22 cellular contexts compared by ENCODE assay signal in genomic region chr3:56969851-56970250, GRCh38.
DNase-seq lines count a peak whose midpoint lies in the region; ATAC-seq and TF ChIP-seq lines count a peak whose summit lies in the region.
"Had no signal": no experiment of that assay in that cellular context is flagged by ENCODE, and none has a peak within 500 bp of the region (broad histone marks: within the 10 kb centered on the region; RNA-seq: fewer than 3 reads in every experiment).

No MANE protein-coding gene starts in this region.

- H3K4me1 ChIP-seq in effector memory CD4-positive, alpha-beta T cell (ENCODE audit: control insufficient read depth, insufficient read depth, low read length, poor library complexity, severe bottlenecking): no peaks in the 10 kb centered on the region
- H3K4me1 ChIP-seq in SK-N-SH (ENCODE audit: control insufficient read depth in 1 of 2, insufficient read depth in 2 of 2, low read depth in 1 of 2, low read length in 1 of 2): peaks cover 0 to 5% of the 10 kb centered on the region in 2 experiments; a peak in 1 of 4 replicates
- H3K4me1 ChIP-seq in mucosa of descending colon (ENCODE audit: low read depth): no peaks in the 10 kb centered on the region
- H3K4me1 ChIP-seq: A549, BE2C, Peyer's patch, SJCRH30 had no signal

- H3K9me3 ChIP-seq in effector memory CD4-positive, alpha-beta T cell (ENCODE audit: control insufficient read depth, low read length): no peaks in the 10 kb centered on the region
- H3K9me3 ChIP-seq in SK-N-SH (no peaks in the 10 kb centered on the region), mucosa of descending colon (no peaks in the 10 kb centered on the region)
- H3K9me3 ChIP-seq: A549, BE2C, Peyer's patch, SJCRH30 had no signal

- no peaks in the 10 kb centered on the region for H3K36me3 Mint-ChIP-seq in nephron (ENCODE audit: low read depth)
- H3K36me3 Mint-ChIP-seq: CD4-positive, CD25-positive, alpha-beta regulatory T cell had no signal

- no peak overlapping the region for H3K4me3 ChIP-seq in effector memory CD4-positive, alpha-beta T cell (ENCODE audit: insufficient read depth, low read depth, low read length, poor library complexity, severe bottlenecking)
- no peak overlapping the region for H3K4me3 ChIP-seq in SK-N-SH (ENCODE audit: low read depth in 2 of 2, low read length in 1 of 2)
- H3K4me3 ChIP-seq in mucosa of descending colon: no peak overlapping the region
- H3K4me3 ChIP-seq: A549, Peyer's patch, SJCRH30 had no signal

- ATAC-seq in GM18868 (IDR thresholded peaks at IDR 0.05; ENCODE audit: unreplicated experiment) (no peak), mucosa of descending colon (no peak)
- ATAC-seq: A549 had no signal

- intact Hi-C loops in mucosa of descending colon (cut with DNase I, micrococcal nuclease): no loop called here

- H3K4me2 ChIP-seq in SK-N-SH: no peak overlapping the region
- H3K4me2 ChIP-seq: A549 had no signal

- no peaks in the 10 kb centered on the region for H3K9me3 Mint-ChIP-seq in nephron

- H3K4me1 Mint-ChIP-seq in nephron: peaks cover 42% of the 10 kb centered on the region
- H3K4me1 Mint-ChIP-seq: CD4-positive, CD25-positive, alpha-beta regulatory T cell had no signal

- H3K4me3 Mint-ChIP-seq in nephron: no peak overlapping the region
- H3K4me3 Mint-ChIP-seq: CD4-positive, CD25-positive, alpha-beta regulatory T cell had no signal

- no peaks in the 10 kb centered on the region for H3F3A ChIP-seq in SK-N-SH (replicated peaks; ENCODE audit: insufficient read depth)

- WGBS in SK-N-SH (ENCODE audit: low lambda C conversion rate): 58% methylated on average over 1 of the region's 1 CpG

- no peak for TF ChIP-seq RAD21 in SK-N-SH (IDR thresholded peaks at IDR 0.05; ENCODE audit: low read length)

- POLR2A ChIA-PET in SK-N-SH (lab: Yijun Ruan, JAX): no interaction called here

- TF ChIP-seq EP300 in SK-N-SH (IDR thresholded peaks at IDR 0.05; ENCODE audit: borderline replicate concordance in 1 of 2, low read depth in 1 of 2, low read length in 1 of 2): no peak

- peak overlapping the region; percentile 87 to 94 (median 89) for H3K27ac Mint-ChIP-seq in nephron

- H3K27ac ChIP-seq in effector memory CD4-positive, alpha-beta T cell (ENCODE audit: insufficient read depth, low read length, poor library complexity, severe bottlenecking): no peak overlapping the region
- H3K27ac ChIP-seq in SK-N-SH (ENCODE audit: low read depth in 2 of 2, low read length in 1 of 2): no peak overlapping the region
- H3K27ac ChIP-seq: A549, Peyer's patch, SJCRH30 had no signal

- DNase-seq in EL: peak; percentile 34
- peak; percentile 70 for DNase-seq in NCI-H226
- peak; percentile 18 for DNase-seq in astrocyte of the hippocampus (ENCODE audit: low read depth, low spot score)
- DNase-seq in effector memory CD4-positive, alpha-beta T cell: no peak
- DNase-seq in SK-N-SH: no peak
- DNase-seq in mucosa of descending colon: no peak
- DNase-seq: BE2C; CD4-positive, CD25-positive, alpha-beta regulatory T cell; COR-L47; GF-D8; H7; KG1; NCI-H1092 treated with DMSO at 0.1 percent for 48 hours; NCI-H1436 treated with DMSO at 0.1 percent for 48 hours; NCI-H2029; NCI-H774; NK-92 treated with Interleukin-12 subunit alpha and Interleukin-12 subunit beta, amount 100 ng/mL, for 24 hours; Peyer's patch; SJCRH30 had no signal

- TF ChIP-seq CTCF in nephron (IDR thresholded peaks at IDR 0.05; ENCODE audit: unreplicated experiment in 3 of 3): no peak
- no peak for TF ChIP-seq CTCF in SK-N-SH (IDR thresholded peaks at IDR 0.05)
- TF ChIP-seq CTCF in mucosa of descending colon (IDR thresholded peaks at IDR 0.05): no peak

- no peak overlapping the region for H3K9ac ChIP-seq in SK-N-SH

- no peaks in the 10 kb centered on the region for H3K27me3 ChIP-seq in effector memory CD4-positive, alpha-beta T cell (replicated peaks; ENCODE audit: control insufficient read depth, insufficient read depth, low read length, poor library complexity, severe bottlenecking)
- H3K27me3 ChIP-seq in SK-N-SH (ENCODE audit: insufficient read depth): no peaks in the 10 kb centered on the region
- H3K27me3 ChIP-seq: BE2C, Peyer's patch, SJCRH30 had no signal

- H3K27me3 Mint-ChIP-seq in nephron (ENCODE audit: low read depth): no peaks in the 10 kb centered on the region

- no peaks in the 10 kb centered on the region for H3K36me3 ChIP-seq in effector memory CD4-positive, alpha-beta T cell (ENCODE audit: control insufficient read depth, insufficient read depth, low read length)
- no peaks in the 10 kb centered on the region for H3K36me3 ChIP-seq in SK-N-SH (replicated peaks in 1 of 2; ENCODE audit: control insufficient read depth in 1 of 2, insufficient read depth in 2 of 2, low read length in 1 of 2)
- H3K36me3 ChIP-seq in mucosa of descending colon (ENCODE audit: low read depth): no peaks in the 10 kb centered on the region
- H3K36me3 ChIP-seq: BE2C, Peyer's patch, SJCRH30 had no signal

- no peaks in the 10 kb centered on the region for H4K20me1 ChIP-seq in SK-N-SH (ENCODE audit: insufficient read depth)

- no peaks in the 10 kb centered on the region for H3K9me2 ChIP-seq in SK-N-SH

- no peaks in the 10 kb centered on the region for H3K79me2 ChIP-seq in SK-N-SH (ENCODE audit: insufficient read depth)

- no peak overlapping the region for H2AFZ ChIP-seq in SK-N-SH (ENCODE audit: low read depth)

- CTCF ChIA-PET in SK-N-SH (lab: Yijun Ruan, JAX): no interaction called here

TF ChIP-seq in SK-N-SH, 30 proteins besides CTCF, POLR2A, EP300 and RAD21:
- TF ChIP-seq GATA2 (CRISPR knock-in tag; IDR thresholded peaks at IDR 0.05) (no peak), RCOR1 (IDR thresholded peaks at IDR 0.05; ENCODE audit: low read length) (no peak), FOXJ3 (CRISPR knock-in tag; IDR thresholded peaks at IDR 0.05) (no peak), FOXM1 (IDR thresholded peaks at IDR 0.05; ENCODE audit: low read depth) (no peak), USF1 (IDR thresholded peaks at IDR 0.05; ENCODE audit: borderline replicate concordance, low read depth) (no peak)

Comparison
In these comparisons a context has a peak if more than half of its experiments do, and no peak if none do; other contexts are left out.
1. DNase-seq: peak in EL (single experiment), NCI-H226 (single experiment) and astrocyte of the hippocampus (single experiment); none in effector memory CD4-positive, alpha-beta T cell (0 of 3), SK-N-SH (single experiment) and mucosa of descending colon (0 of 3).